ENCODE assay signal across 5 cellular contexts in the genomic region with DNA sequence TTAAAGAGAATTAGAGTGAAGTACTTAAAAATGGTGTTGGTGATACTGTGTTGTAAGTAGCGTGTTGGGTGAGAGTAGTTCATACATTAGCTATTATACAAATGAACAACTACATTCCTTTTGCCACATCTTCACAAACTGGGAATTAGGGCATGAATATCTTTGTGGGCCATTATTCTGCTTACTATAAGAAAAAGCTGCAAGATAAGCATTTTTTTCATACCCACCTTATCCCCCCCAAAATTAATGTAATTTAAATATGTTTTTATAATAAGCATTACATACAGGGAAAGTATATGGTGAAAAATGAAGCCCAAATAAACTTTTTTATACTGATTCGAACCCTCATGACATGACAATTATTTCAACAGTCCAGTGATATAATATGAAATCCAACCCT.
A peak's percentile ranks its signal among the peaks of the same experiment; 100 is the strongest.
TF ChIP-seq lines count a peak whose summit lies in the region.

No MANE protein-coding gene starts in this region.

TF ChIP-seq in HepG2, 621 proteins besides CTCF, POLR2A, EP300 and RAD21 (continues in another document):
- TF ChIP-seq, protein P1, sequence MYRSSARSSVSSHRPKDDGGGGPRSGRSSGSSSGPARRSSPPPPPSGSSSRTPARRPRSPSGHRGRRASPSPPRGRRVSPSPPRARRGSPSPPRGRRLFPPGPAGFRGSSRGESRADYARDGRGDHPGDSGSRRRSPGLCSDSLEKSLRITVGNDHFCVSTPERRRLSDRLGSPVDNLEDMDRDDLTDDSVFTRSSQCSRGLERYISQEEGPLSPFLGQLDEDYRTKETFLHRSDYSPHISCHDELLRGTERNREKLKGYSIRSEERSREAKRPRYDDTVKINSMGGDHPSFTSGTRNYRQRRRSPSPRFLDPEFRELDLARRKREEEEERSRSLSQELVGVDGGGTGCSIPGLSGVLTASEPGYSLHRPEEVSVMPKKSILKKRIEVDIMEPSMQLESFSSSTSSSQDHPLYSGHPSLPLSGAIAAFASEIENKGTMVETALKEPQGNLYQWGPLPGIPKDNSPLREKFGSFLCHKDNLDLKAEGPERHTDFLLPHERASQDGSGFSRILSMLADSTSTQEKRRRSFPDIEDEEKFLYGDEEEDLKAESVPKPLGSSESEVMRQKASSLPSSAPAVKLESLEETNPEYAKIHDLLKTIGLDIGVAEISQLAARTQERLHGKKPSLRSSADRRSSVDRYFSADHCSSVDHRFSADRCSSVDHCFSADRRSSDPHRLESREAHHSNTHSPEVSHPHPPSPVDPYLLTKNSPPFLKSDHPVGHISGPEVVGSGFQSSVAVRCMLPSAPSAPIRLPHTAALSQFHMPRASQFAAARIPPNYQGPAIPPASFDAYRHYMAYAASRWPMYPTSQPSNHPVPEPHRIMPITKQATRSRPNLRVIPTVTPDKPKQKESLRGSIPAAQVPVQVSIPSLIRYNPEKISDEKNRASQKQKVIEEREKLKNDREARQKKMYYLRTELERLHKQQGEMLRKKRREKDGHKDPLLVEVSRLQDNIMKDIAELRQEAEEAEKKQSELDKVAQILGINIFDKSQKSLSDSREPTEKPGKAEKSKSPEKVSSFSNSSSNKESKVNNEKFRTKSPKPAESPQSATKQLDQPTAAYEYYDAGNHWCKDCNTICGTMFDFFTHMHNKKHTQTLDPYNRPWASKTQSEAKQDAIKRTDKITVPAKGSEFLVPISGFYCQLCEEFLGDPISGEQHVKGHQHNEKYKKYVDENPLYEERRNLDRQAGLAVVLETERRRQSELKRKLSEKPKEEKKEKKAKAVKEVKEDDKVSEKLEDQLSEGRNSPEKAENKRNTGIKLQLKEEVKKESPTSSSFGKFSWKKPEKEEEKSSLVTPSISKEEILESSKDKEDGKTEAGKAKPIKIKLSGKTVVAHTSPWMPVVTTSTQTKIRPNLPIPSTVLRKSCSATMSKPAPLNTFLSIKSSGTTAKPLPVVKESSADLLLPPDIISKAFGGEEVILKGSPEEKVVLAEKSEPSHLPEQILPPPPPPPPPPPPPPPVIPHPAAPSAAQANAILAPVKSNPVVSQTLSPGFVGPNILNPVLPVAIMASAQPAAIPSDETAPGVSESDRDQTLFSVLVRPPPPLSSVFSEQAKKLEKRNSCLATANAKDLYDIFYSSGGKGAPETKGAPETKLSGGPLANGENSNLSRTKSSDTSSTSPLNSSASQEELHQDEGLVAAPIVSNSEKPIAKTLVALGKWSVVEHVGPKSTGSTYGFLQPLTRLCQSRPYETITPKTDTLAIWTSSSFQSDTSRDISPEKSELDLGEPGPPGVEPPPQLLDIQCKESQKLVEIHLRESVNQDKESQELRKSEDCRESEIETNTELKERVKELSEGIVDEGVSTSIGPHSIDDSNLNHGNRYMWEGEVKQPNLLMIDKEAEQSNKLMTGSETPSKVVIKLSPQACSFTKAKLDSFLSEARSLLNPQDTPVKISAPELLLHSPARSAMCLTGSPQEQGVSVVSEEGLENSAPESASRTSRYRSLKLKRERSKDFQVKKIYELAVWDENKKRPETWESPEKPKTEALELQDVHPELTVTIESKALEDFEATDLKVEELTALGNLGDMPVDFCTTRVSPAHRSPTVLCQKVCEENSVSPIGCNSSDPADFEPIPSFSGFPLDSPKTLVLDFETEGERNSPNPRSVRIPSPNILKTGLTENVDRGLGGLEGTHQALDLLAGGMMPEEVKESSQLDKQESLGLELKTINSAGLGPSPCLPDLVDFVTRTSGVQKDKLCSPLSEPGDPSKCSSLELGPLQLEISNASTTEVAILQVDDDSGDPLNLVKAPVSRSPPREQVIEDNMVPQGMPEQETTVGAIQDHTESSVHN (CRISPR knock-in tag; IDR thresholded peaks at IDR 0.05) = no peak

TF ChIP-seq in A549, 52 proteins besides CTCF, POLR2A, EP300 and RAD21:
- TF ChIP-seq PBX3 (IDR thresholded peaks at IDR 0.05) (no peak), MAFK (IDR thresholded peaks at IDR 0.05; ENCODE audit: partially characterized antibody) (peak; percentile 82)
TF ChIP-seq in A549: peak in this region for 1.

TF ChIP-seq in IMR-90, 13 proteins besides CTCF, POLR2A, EP300 and RAD21:
- TF ChIP-seq CEBPB (IDR thresholded peaks at IDR 0.05; ENCODE audit: low read depth, low read length) (no peak), MXI1 (IDR thresholded peaks at IDR 0.05; ENCODE audit: borderline replicate concordance, low read depth, low read length) (no peak), NFE2L2 (IDR thresholded peaks at IDR 0.05; ENCODE audit: low read depth, low read length) (no peak), RFX5 (IDR thresholded peaks at IDR 0.05; ENCODE audit: low read depth, low read length) (no peak), FOS (IDR thresholded peaks at IDR 0.05; ENCODE audit: low read depth, low read length) (no peak), MAFK (IDR thresholded peaks at IDR 0.05; ENCODE audit: low read depth, low read length) (peak; percentile 85), USF2 (IDR thresholded peaks at IDR 0.05; ENCODE audit: low read depth, low read length) (no peak)
- TF ChIP-seq, protein P2, sequence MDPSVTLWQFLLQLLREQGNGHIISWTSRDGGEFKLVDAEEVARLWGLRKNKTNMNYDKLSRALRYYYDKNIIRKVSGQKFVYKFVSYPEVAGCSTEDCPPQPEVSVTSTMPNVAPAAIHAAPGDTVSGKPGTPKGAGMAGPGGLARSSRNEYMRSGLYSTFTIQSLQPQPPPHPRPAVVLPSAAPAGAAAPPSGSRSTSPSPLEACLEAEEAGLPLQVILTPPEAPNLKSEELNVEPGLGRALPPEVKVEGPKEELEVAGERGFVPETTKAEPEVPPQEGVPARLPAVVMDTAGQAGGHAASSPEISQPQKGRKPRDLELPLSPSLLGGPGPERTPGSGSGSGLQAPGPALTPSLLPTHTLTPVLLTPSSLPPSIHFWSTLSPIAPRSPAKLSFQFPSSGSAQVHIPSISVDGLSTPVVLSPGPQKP (IDR thresholded peaks at IDR 0.05; ENCODE audit: borderline replicate concordance, low read depth, low read length) = no peak

TF ChIP-seq in K562, 482 proteins besides CTCF, POLR2A, EP300 and RAD21 (continues in another document):
- no peak for TF ChIP-seq CAMTA2 (CRISPR knock-in tag; conservative IDR thresholded peaks at IDR 0.05)
- TF ChIP-seq HMGXB4 (CRISPR knock-in tag; IDR thresholded peaks at IDR 0.05) = no peak
- no peak for TF ChIP-seq MLLT1 (IDR thresholded peaks at IDR 0.05)
- TF ChIP-seq SP2 (IDR thresholded peaks at IDR 0.05; ENCODE audit: extremely low read depth, low read depth, low read length, poor library complexity, severe bottlenecking) = no peak
- no peak for TF ChIP-seq SMARCA4 (IDR thresholded peaks at IDR 0.05)
- no peak for TF ChIP-seq BRD9 (IDR thresholded peaks at IDR 0.05; ENCODE audit: low read depth, partially characterized antibody)
- no peak for TF ChIP-seq ZNF445 (CRISPR knock-in tag; IDR thresholded peaks at IDR 0.05; ENCODE audit: low read depth)
- TF ChIP-seq CXXC5 (CRISPR knock-in tag; IDR thresholded peaks at IDR 0.05) = no peak
- no peak for TF ChIP-seq ZNF436 (CRISPR knock-in tag; IDR thresholded peaks at IDR 0.05)
- TF ChIP-seq MCM3 (IDR thresholded peaks at IDR 0.05) = no peak
- TF ChIP-seq MAFF (IDR thresholded peaks at IDR 0.05; ENCODE audit: low read length) = peak; percentile 48
- TF ChIP-seq, protein P3, sequence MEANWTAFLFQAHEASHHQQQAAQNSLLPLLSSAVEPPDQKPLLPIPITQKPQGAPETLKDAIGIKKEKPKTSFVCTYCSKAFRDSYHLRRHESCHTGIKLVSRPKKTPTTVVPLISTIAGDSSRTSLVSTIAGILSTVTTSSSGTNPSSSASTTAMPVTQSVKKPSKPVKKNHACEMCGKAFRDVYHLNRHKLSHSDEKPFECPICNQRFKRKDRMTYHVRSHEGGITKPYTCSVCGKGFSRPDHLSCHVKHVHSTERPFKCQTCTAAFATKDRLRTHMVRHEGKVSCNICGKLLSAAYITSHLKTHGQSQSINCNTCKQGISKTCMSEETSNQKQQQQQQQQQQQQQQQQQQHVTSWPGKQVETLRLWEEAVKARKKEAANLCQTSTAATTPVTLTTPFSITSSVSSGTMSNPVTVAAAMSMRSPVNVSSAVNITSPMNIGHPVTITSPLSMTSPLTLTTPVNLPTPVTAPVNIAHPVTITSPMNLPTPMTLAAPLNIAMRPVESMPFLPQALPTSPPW (CRISPR knock-in tag; IDR thresholded peaks at IDR 0.05) = no peak
- TF ChIP-seq, protein P4, sequence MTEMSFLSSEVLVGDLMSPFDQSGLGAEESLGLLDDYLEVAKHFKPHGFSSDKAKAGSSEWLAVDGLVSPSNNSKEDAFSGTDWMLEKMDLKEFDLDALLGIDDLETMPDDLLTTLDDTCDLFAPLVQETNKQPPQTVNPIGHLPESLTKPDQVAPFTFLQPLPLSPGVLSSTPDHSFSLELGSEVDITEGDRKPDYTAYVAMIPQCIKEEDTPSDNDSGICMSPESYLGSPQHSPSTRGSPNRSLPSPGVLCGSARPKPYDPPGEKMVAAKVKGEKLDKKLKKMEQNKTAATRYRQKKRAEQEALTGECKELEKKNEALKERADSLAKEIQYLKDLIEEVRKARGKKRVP (CRISPR knock-in tag; IDR thresholded peaks at IDR 0.05) = no peak
- no peak for TF ChIP-seq HDAC8 (tag; IDR thresholded peaks at IDR 0.05)

TF ChIP-seq in HEK293T, 16 proteins besides CTCF, POLR2A, EP300 and RAD21:
- TF ChIP-seq TARDBP (IDR thresholded peaks at IDR 0.05) (no peak), ARNT (IDR thresholded peaks at IDR 0.05) (no peak), L3MBTL2 (conservative IDR thresholded peaks at IDR 0.05) (no peak), SP1 (IDR thresholded peaks at IDR 0.05) (no peak), FOXA1 (IDR thresholded peaks at IDR 0.05) (no peak), HDGF (IDR thresholded peaks at IDR 0.05; ENCODE audit: borderline replicate concordance) (no peak), SUZ12 (IDR thresholded peaks at IDR 0.05) (no peak), CTBP1 (IDR thresholded peaks at IDR 0.05; ENCODE audit: borderline replicate concordance) (no peak), BHLHE40 (IDR thresholded peaks at IDR 0.05; ENCODE audit: borderline replicate concordance) (no peak), FOXM1 (IDR thresholded peaks at IDR 0.05; ENCODE audit: borderline replicate concordance) (no peak), LEF1 (IDR thresholded peaks at IDR 0.05; ENCODE audit: borderline replicate concordance) (no peak), ZNF384 (IDR thresholded peaks at IDR 0.05) (no peak), NFRKB (IDR thresholded peaks at IDR 0.05) (no peak), FOXK2 (IDR thresholded peaks at IDR 0.05) (no peak), ELF4 (IDR thresholded peaks at IDR 0.05) (no peak)
- TF ChIP-seq, protein P5, sequence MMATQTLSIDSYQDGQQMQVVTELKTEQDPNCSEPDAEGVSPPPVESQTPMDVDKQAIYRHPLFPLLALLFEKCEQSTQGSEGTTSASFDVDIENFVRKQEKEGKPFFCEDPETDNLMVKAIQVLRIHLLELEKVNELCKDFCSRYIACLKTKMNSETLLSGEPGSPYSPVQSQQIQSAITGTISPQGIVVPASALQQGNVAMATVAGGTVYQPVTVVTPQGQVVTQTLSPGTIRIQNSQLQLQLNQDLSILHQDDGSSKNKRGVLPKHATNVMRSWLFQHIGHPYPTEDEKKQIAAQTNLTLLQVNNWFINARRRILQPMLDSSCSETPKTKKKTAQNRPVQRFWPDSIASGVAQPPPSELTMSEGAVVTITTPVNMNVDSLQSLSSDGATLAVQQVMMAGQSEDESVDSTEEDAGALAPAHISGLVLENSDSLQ (IDR thresholded peaks at IDR 0.05) = no peak
